Comparison of ENCODE assay signal across 17 cellular contexts in genomic region chr17:29747660-29748059, GRCh38.
DNase-seq lines count a peak whose midpoint lies in the region; ATAC-seq and TF ChIP-seq lines count a peak whose summit lies in the region.
"Had no signal": no experiment of that assay in that cellular context is flagged by ENCODE, and none has a peak within 500 bp of the region (broad histone marks: within the 10 kb centered on the region; RNA-seq: fewer than 3 reads in every experiment).

No MANE protein-coding gene starts in this region.

- H3K27ac ChIP-seq in heart right ventricle: peak overlapping the region in 9 of 10 donors; percentile 43 to 84 (median 64)
- H3K27ac ChIP-seq in skeletal muscle tissue (ENCODE audit: low read depth, low read length): peak overlapping the region; percentile 75
- H3K27ac ChIP-seq in adrenal gland: no peak overlapping the region
- H3K27ac ChIP-seq: body of pancreas, hepatocyte, stomach had no signal

- intact Hi-C loops in heart right ventricle (cut with DNase I): loop anchor here in 3 of 10 donors (5.0 to 10.0 kb wide), 3 partner anchors 63 to 105 kb away; no protein-coding TSS in a partner anchor
- intact Hi-C loops in cardiac septum (cut with DNase I): no loop called here
- intact Hi-C loops in CD14-positive monocyte (cut with micrococcal nuclease): no loop called here
- intact Hi-C loops in adrenal gland (cut with DNase I): no loop called here

- H3K27me3 ChIP-seq in heart right ventricle: no peaks in the 10 kb centered on the region
- no peaks in the 10 kb centered on the region for H3K27me3 ChIP-seq in adipocyte (replicated peaks; ENCODE audit: control insufficient read depth, insufficient read depth, low read length)
- H3K27me3 ChIP-seq in skeletal muscle tissue (ENCODE audit: control insufficient read depth in 3 of 3, insufficient read depth in 3 of 3, low read length in 3 of 3): no peaks in the 10 kb centered on the region
- H3K27me3 ChIP-seq in adrenal gland: no peaks in the 10 kb centered on the region
- H3K27me3 ChIP-seq: body of pancreas, hepatocyte, stomach had no signal

- no peak overlapping the region for H3K4me3 Mint-ChIP-seq in CD14-positive monocyte

- H3K36me3 ChIP-seq in heart right ventricle: peaks cover 0 to 28% (median 0%) of the 10 kb centered on the region in 9 donors
- H3K36me3 ChIP-seq in adipocyte (ENCODE audit: control insufficient read depth, insufficient read depth, low read length, severe bottlenecking): peaks cover 18% of the 10 kb centered on the region
- peaks cover 0 to 4% (median 2%) of the 10 kb centered on the region in 3 donors for H3K36me3 ChIP-seq in skeletal muscle tissue (ENCODE audit: control insufficient read depth in 3 of 3, insufficient read depth in 3 of 3, low read length in 3 of 3)
- H3K36me3 ChIP-seq in adrenal gland (replicated peaks in 1 of 2): no peaks in the 10 kb centered on the region

- 80 to 90% methylated on average over 1 of the region's 1 CpG for WGBS in heart right ventricle, 2 donors
- WGBS in adrenal gland, 4 donors: 88 to 100% (median 93%) methylated on average over 1 of the region's 1 CpG

- DNase-seq in heart right ventricle (no peak), cardiac septum (ENCODE audit: low spot score) (no peak), NCI-H1694 treated with DMSO at 0.1 percent for 48 hours (lab: John Stamatoyannopoulos, UW) (peak; percentile 15), adipocyte (ENCODE audit: low read depth) (peak; percentile 58), HPDE6-E6E7 (ENCODE audit: extremely low spot score) (no peak), CD14-positive monocyte (ENCODE audit: low spot score) (no peak), adrenal gland (no peak)
- DNase-seq: activated effector memory CD4-positive, alpha-beta T cell treated with anti-CD3 and anti-CD28 coated beads, Interleukin-2, amount 50 U/mL, for 16 hours; body of pancreas; kidney glomerular epithelial cell; NCI-H226; posterior cingulate gyrus; stimulated activated CD4-positive, alpha-beta T cell treated with anti-CD3 and anti-CD28 coated beads, Interleukin-12 subunit alpha, Interleukin-12 subunit beta, amount 100 ng/mL, for 4 hours; stomach had no signal

- H3K4me1 Mint-ChIP-seq in CD14-positive monocyte: peaks cover 26% of the 10 kb centered on the region

- no peaks in the 10 kb centered on the region for H3K9me3 Mint-ChIP-seq in CD14-positive monocyte

- no peak for TF ChIP-seq POLR2A in adrenal gland (IDR thresholded peaks at IDR 0.05)

- TF ChIP-seq CTCF in heart right ventricle (IDR thresholded peaks at IDR 0.05): no peak
- TF ChIP-seq CTCF in CD14-positive monocyte (IDR thresholded peaks at IDR 0.05): no peak
- no peak for TF ChIP-seq CTCF in adrenal gland (IDR thresholded peaks at IDR 0.05)

- H3K4me3 ChIP-seq in heart right ventricle (no peak overlapping the region), adipocyte (ENCODE audit: low read length) (no peak overlapping the region), skeletal muscle tissue (ENCODE audit: low read length in 3 of 3) (no peak overlapping the region), adrenal gland (no peak overlapping the region)
- H3K4me3 ChIP-seq: body of pancreas, hepatocyte, K562, stomach had no signal

- H3K27me3 Mint-ChIP-seq in CD14-positive monocyte (ENCODE audit: low read depth in 3 of 3): no peaks in the 10 kb centered on the region

- H3K4me1 ChIP-seq in heart right ventricle (peaks cover 3 to 65% (median 49%) of the 10 kb centered on the region in 9 donors), adipocyte (ENCODE audit: control insufficient read depth, insufficient read depth, low read length) (peaks cover 12% of the 10 kb centered on the region), skeletal muscle tissue (ENCODE audit: control insufficient read depth in 3 of 3, insufficient read depth in 3 of 3, low read length in 3 of 3) (peaks cover 21 to 32% (median 22%) of the 10 kb centered on the region in 3 donors), adrenal gland (replicated peaks in 1 of 2) (peaks cover 0 to 12% of the 10 kb centered on the region in 2 donors)

- no peak overlapping the region for H3K9ac ChIP-seq in adipocyte (ENCODE audit: low read length)
- H3K9ac ChIP-seq in skeletal muscle tissue (ENCODE audit: low read depth in 1 of 3, low read length in 3 of 3): no peak overlapping the region

- H3K27ac Mint-ChIP-seq in CD14-positive monocyte: peak overlapping the region in 3 of 7 donors; percentile 25 to 58 (median 48)

- H3K9me3 ChIP-seq in heart right ventricle: no peaks in the 10 kb centered on the region
- H3K9me3 ChIP-seq in adipocyte (ENCODE audit: control insufficient read depth, low read length): no peaks in the 10 kb centered on the region
- H3K9me3 ChIP-seq in skeletal muscle tissue (ENCODE audit: control insufficient read depth in 3 of 3, low read length in 3 of 3): no peaks in the 10 kb centered on the region
- no peaks in the 10 kb centered on the region for H3K9me3 ChIP-seq in adrenal gland (replicated peaks in 1 of 3)
- H3K9me3 ChIP-seq: body of pancreas, stomach had no signal

- ATAC-seq in heart right ventricle: no peak
- ATAC-seq: body of pancreas, K562 had no signal

- peaks cover 28 to 57% of the 10 kb centered on the region in 2 donors for H3K36me3 Mint-ChIP-seq in CD14-positive monocyte

Comparison
In these comparisons a context has a peak if more than half of its experiments do, and no peak if none do; other contexts are left out.
1. DNase-seq: peak in NCI-H1694 treated with DMSO at 0.1 percent for 48 hours (single experiment) and adipocyte (single experiment); none in heart right ventricle (0 of 2), cardiac septum (single experiment), HPDE6-E6E7 (single experiment), CD14-positive monocyte (single experiment) and adrenal gland (0 of 7).
2. H3K27ac ChIP-seq: peak in heart right ventricle (9 of 10) and skeletal muscle tissue (single experiment); none in adrenal gland (0 of 5).